Comparison of ENCODE assay signal across 1 cellular context in genomic region chr12:26401874-26402273, GRCh38.
TF ChIP-seq lines count a peak whose summit lies in the region.

No MANE protein-coding gene starts in this region.

TF ChIP-seq in HCT116, 20 proteins besides CTCF, POLR2A, EP300 and RAD21 (continued from another document):
- TF ChIP-seq CBX3 (IDR thresholded peaks at IDR 0.05; ENCODE audit: low read depth) (no peak), EZH2 (IDR thresholded peaks at IDR 0.05) (no peak), EZH2phosphoT487 (IDR thresholded peaks at IDR 0.05; ENCODE audit: borderline replicate concordance) (no peak), FOSL1 (IDR thresholded peaks at IDR 0.05; ENCODE audit: low read depth) (no peak), YY1 (IDR thresholded peaks at IDR 0.05; ENCODE audit: extremely low read depth, insufficient replicate concordance, low read depth, low read length) (no peak), SP1 (IDR thresholded peaks at IDR 0.05; ENCODE audit: low read depth) (no peak), MAX (IDR thresholded peaks at IDR 0.05) (no peak)
